In the genomic region with DNA sequence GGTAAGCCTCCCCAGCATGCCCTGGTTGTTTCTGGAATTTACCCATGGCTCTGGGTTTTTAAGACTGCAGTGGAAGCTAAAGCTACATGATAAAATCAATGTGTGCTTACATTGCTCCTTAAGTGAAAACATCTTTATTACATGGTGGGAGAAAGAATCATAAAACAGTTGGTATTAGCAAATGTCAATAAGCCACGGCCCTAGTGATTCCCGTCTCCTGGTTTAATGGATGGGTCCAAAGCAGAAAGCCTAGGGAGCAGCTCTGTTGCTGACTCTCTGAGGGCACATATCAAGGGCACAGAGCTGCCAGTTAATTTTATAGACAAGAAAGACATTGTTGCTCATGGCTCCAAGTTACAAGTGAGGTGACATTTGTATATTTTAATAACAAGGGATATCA, we compare ENCODE assay signal across 22 cellular contexts.
DNase-seq lines count a peak whose midpoint lies in the region; ATAC-seq and TF ChIP-seq lines count a peak whose summit lies in the region.
"Had no signal": no experiment of that assay in that cellular context is flagged by ENCODE, and none has a peak within 500 bp of the region (broad histone marks: within the 10 kb centered on the region; RNA-seq: fewer than 3 reads in every experiment).

No MANE protein-coding gene starts in this region.

- ATAC-seq in HG02759 (IDR thresholded peaks at IDR 0.05; ENCODE audit: unreplicated experiment), result no peak
- ATAC-seq: GM12878 had no signal

- H3K9me3 ChIP-seq in HEK293 (ENCODE audit: control insufficient read depth, insufficient read depth, low read depth, low read length), result no peaks in the 10 kb centered on the region
- H3K9me3 ChIP-seq: BE2C, BLaER1 had no signal

- no peak for TF ChIP-seq CTCF in HEK293 (tag by site-specific recombination; IDR thresholded peaks at IDR 0.05)
- TF ChIP-seq CTCF in VCaP (conservative IDR thresholded peaks at IDR 0.05), result no peak

- H3K27ac ChIP-seq in HEK293 (ENCODE audit: extremely low read depth, low read depth, low read length) (no peak overlapping the region), VCaP (peak overlapping the region; percentile 47)
- H3K27ac ChIP-seq: BLaER1 had no signal

- CTCF ChIA-PET in HEK293 (lab: Yijun Ruan, JAX), result interaction anchor here (1.3 kb wide), 1 partner anchor 53 kb away, joined by 3 read pairs; no protein-coding TSS in a partner anchor

- H3K36me3 ChIP-seq in HEK293 (ENCODE audit: control insufficient read depth in 2 of 2, insufficient read depth in 1 of 2, low read length in 2 of 2), result no peaks in the 10 kb centered on the region
- H3K36me3 ChIP-seq: BE2C, BLaER1 had no signal

- peaks cover 5% of the 10 kb centered on the region; the same call in 1 of the 2 replicates for H3K4me1 ChIP-seq in HEK293 (ENCODE audit: control insufficient read depth, insufficient read depth, low read length)
- H3K4me1 ChIP-seq: BE2C, BLaER1 had no signal

- POLR2A ChIA-PET in HEK293 (lab: Yijun Ruan, JAX), result no interaction called here

- no peak for DNase-seq in NCI-H2196 (lab: John Stamatoyannopoulos, UW; ENCODE audit: unreplicated experiment)
- DNase-seq in NCI-H510A treated with DMSO at 0.1 percent for 48 hours (lab: John Stamatoyannopoulos, UW), result no peak
- DNase-seq: 8988T; ACHN; BE2C; C1 segment of cervical spinal cord; CD4-positive, alpha-beta memory T cell; CD4-positive, CD25-positive, alpha-beta regulatory T cell; CD8-positive, alpha-beta memory T cell; COR-L47; DMS 273 treated with DMSO at 0.1 percent for 48 hours; DMS153; DMS53; DMS79; DND-41; EL; GDM1 had no signal

- H3K4me3 ChIP-seq in HEK293 (ENCODE audit: low read depth, low read length), result no peak overlapping the region
- H3K4me3 ChIP-seq: BLaER1, GM12878 had no signal

TF ChIP-seq in HEK293, 187 proteins besides CTCF, POLR2A, EP300 and RAD21:
- TF ChIP-seq ZIC2 (tag by site-specific recombination; IDR thresholded peaks at IDR 0.05) (peak; percentile 79), ZNF292 (tag by site-specific recombination; IDR thresholded peaks at IDR 0.05; ENCODE audit: borderline replicate concordance, low read depth) (no peak)
- TF ChIP-seq, protein P1, sequence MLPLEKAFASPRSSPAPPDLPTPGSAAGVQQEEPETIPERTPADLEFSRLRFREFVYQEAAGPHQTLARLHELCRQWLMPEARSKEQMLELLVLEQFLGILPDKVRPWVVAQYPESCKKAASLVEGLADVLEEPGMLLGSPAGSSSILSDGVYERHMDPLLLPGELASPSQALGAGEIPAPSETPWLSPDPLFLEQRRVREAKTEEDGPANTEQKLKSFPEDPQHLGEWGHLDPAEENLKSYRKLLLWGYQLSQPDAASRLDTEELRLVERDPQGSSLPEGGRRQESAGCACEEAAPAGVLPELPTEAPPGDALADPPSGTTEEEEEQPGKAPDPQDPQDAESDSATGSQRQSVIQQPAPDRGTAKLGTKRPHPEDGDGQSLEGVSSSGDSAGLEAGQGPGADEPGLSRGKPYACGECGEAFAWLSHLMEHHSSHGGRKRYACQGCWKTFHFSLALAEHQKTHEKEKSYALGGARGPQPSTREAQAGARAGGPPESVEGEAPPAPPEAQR (tag by site-specific recombination; IDR thresholded peaks at IDR 0.05), result no peak
